Comparison of ENCODE assay signal across 1 cellular context in genomic region chr17:56806949-56807348, GRCh38.
TF ChIP-seq lines count a peak whose summit lies in the region.

No MANE protein-coding gene starts in this region.

TF ChIP-seq in IMR-90, 13 proteins besides CTCF, POLR2A, EP300 and RAD21 (continued from another document):
- no peak for TF ChIP-seq NFE2L2 (IDR thresholded peaks at IDR 0.05; ENCODE audit: low read depth, low read length)
- TF ChIP-seq BHLHE40 (IDR thresholded peaks at IDR 0.05; ENCODE audit: low read depth, low read length), result no peak
- no peak for TF ChIP-seq CEBPB (IDR thresholded peaks at IDR 0.05; ENCODE audit: low read depth, low read length)
